Comparison of ENCODE assay signal across 8 cellular contexts in genomic region chr19:44499559-44499958, GRCh38. TPM values are rescaled to one million over a fixed set of nuclear protein-coding genes. Genes with fewer than 3 reads are reported as not detected.
DNase-seq lines count a peak whose midpoint lies in the region; ATAC-seq and TF ChIP-seq lines count a peak whose summit lies in the region.

No MANE protein-coding gene starts in this region.

- peak overlapping the region; percentile 96 for H3K4me3 Mint-ChIP-seq in GM23338

- H3K4me3 ChIP-seq in GM23338: peak overlapping the region; percentile 99
- peak overlapping the region; percentile 91 for H3K4me3 ChIP-seq in SU-DHL-6 (ENCODE audit: insufficient read depth, low read length, poor library complexity, severe bottlenecking)
- peak overlapping the region; percentile 86 to 95 for H3K4me3 ChIP-seq in gastroesophageal sphincter
- peak overlapping the region; percentile 99 to 100 (median 99) for H3K4me3 ChIP-seq in skeletal muscle tissue (ENCODE audit: low read length in 3 of 3)

- peak overlapping the region; percentile 82 for H3K27ac Mint-ChIP-seq in GM23338

- peaks cover 23% of the 10 kb centered on the region for H3K27me3 Mint-ChIP-seq in GM23338 (ENCODE audit: insufficient read depth, low read depth, poor library complexity)

- H3F3A ChIP-seq in GM23338 (replicated peaks; ENCODE audit: low read depth) (no peaks in the 10 kb centered on the region), SU-DHL-6 (ENCODE audit: insufficient read depth) (no peaks in the 10 kb centered on the region)

- no peaks in the 10 kb centered on the region for H3K27me3 ChIP-seq in GM23338 (ENCODE audit: insufficient read depth)
- H3K27me3 ChIP-seq in SU-DHL-6 (ENCODE audit: low read length): no peaks in the 10 kb centered on the region
- no peaks in the 10 kb centered on the region for H3K27me3 ChIP-seq in gastroesophageal sphincter
- H3K27me3 ChIP-seq in skeletal muscle tissue (ENCODE audit: control insufficient read depth in 3 of 3, insufficient read depth in 3 of 3, low read length in 3 of 3): no peaks in the 10 kb centered on the region

- TF ChIP-seq CTCF in GM23338 (conservative IDR thresholded peaks at IDR 0.05; ENCODE audit: low read depth in 2 of 2) (peak; percentile 39 to 57; a peak in 3 of 4 replicates), SU-DHL-6 (IDR thresholded peaks at IDR 0.05; ENCODE audit: insufficient read depth, low read length, poor library complexity, severe bottlenecking) (peak; percentile 21), gastroesophageal sphincter (IDR thresholded peaks at IDR 0.05) (no peak)

- H3K4me2 ChIP-seq in GM23338 (peak overlapping the region; percentile 98), SU-DHL-6 (ENCODE audit: low read depth, low read length, poor library complexity, severe bottlenecking) (peak overlapping the region; percentile 81)

- TF ChIP-seq POLR2A in gastroesophageal sphincter (IDR thresholded peaks at IDR 0.05): no peak

- H3K36me3 ChIP-seq in GM23338 (ENCODE audit: insufficient read depth) (peaks cover 18% of the 10 kb centered on the region), SU-DHL-6 (ENCODE audit: low read length) (peaks cover 41% of the 10 kb centered on the region), gastroesophageal sphincter (peaks cover 0 to 41% of the 10 kb centered on the region in 2 donors), skeletal muscle tissue (ENCODE audit: control insufficient read depth in 3 of 3, insufficient read depth in 3 of 3, low read length in 3 of 3) (peaks cover 32 to 41% (median 39%) of the 10 kb centered on the region in 3 donors)

- ATAC-seq in GM23338 (peak; percentile 32), gastroesophageal sphincter (no peak), HG03439 (IDR thresholded peaks at IDR 0.05; ENCODE audit: unreplicated experiment) (no peak)

- H3K36me3 Mint-ChIP-seq in GM23338 (ENCODE audit: low read depth): peaks cover 55% of the 10 kb centered on the region

- no peak for TF ChIP-seq EP300 in gastroesophageal sphincter (IDR thresholded peaks at IDR 0.05)

- H3K79me2 ChIP-seq in GM23338 (replicated peaks; ENCODE audit: insufficient read depth) (peaks cover 52% of the 10 kb centered on the region), SU-DHL-6 (ENCODE audit: insufficient read depth, low read length) (peaks cover 45% of the 10 kb centered on the region)

- 7 to 20% methylated on average over 1 to 4 of the region's 6 CpGs for WGBS in gastroesophageal sphincter (ENCODE audit: low coverage in 1 of 2), 2 donors

- H2AFZ ChIP-seq in GM23338 (peak overlapping the region; percentile 99), SU-DHL-6 (ENCODE audit: low read depth, low read length, severe bottlenecking) (peak overlapping the region; percentile 89)

- H4K20me1 ChIP-seq in GM23338 (replicated peaks; ENCODE audit: insufficient read depth) (no peaks in the 10 kb centered on the region; the same call in none of the 2 replicates), SU-DHL-6 (ENCODE audit: low read depth, low read length) (no peaks in the 10 kb centered on the region)

- H3K9me3 ChIP-seq in SU-DHL-6 (ENCODE audit: insufficient read depth, low read length): peaks cover 39% of the 10 kb centered on the region
- H3K9me3 ChIP-seq in gastroesophageal sphincter: peaks cover 0 to 47% (median 0%) of the 10 kb centered on the region in 3 donors
- H3K9me3 ChIP-seq in skeletal muscle tissue (ENCODE audit: control insufficient read depth in 3 of 3, low read length in 3 of 3): peaks cover 8 to 33% (median 29%) of the 10 kb centered on the region in 3 donors

- H3K4me1 ChIP-seq in GM23338 (ENCODE audit: insufficient read depth): no peaks in the 10 kb centered on the region
- H3K4me1 ChIP-seq in gastroesophageal sphincter: peaks cover 0 to 25% (median 9%) of the 10 kb centered on the region in 3 donors
- H3K4me1 ChIP-seq in skeletal muscle tissue (ENCODE audit: control insufficient read depth in 3 of 3, insufficient read depth in 3 of 3, low read length in 3 of 3): peaks cover 13 to 15% (median 15%) of the 10 kb centered on the region in 3 donors

- peak overlapping the region; percentile 84; the same call in 1 of the 2 replicates for H3K27ac ChIP-seq in GM23338 (ENCODE audit: low read depth)
- peak overlapping the region; percentile 72 for H3K27ac ChIP-seq in SU-DHL-6 (ENCODE audit: low read depth, low read length)
- H3K27ac ChIP-seq in gastroesophageal sphincter: peak overlapping the region in 3 of 4 donors; percentile 85 to 92 (median 88)
- H3K27ac ChIP-seq in skeletal muscle tissue (ENCODE audit: low read depth, low read length): no peak overlapping the region

- DNase-seq in GM23338 (ENCODE audit: low spot score) (peak; percentile 66), NCI-H2171 treated with DMSO at 0.1 percent for 48 hours (lab: John Stamatoyannopoulos, UW) (no peak), medulla oblongata (ENCODE audit: extremely low spot score) (no peak), NCI-H345 (lab: John Stamatoyannopoulos, UW) (no peak)

- H3K4me1 Mint-ChIP-seq in GM23338: peaks cover 11% of the 10 kb centered on the region

- peaks cover 75% of the 10 kb centered on the region for H3K9me3 Mint-ChIP-seq in GM23338

- H3K9ac ChIP-seq in SU-DHL-6 (ENCODE audit: low read length): peak overlapping the region; percentile 74
- peak overlapping the region; percentile 85 to 91 (median 88) for H3K9ac ChIP-seq in skeletal muscle tissue (ENCODE audit: low read depth in 1 of 3, low read length in 3 of 3)

- H3K9me2 ChIP-seq in GM23338 (ENCODE audit: insufficient read depth): no peaks in the 10 kb centered on the region; the same call in 1 of the 2 replicates
- no peaks in the 10 kb centered on the region for H3K9me2 ChIP-seq in SU-DHL-6 (replicated peaks; ENCODE audit: insufficient read depth, low read length)

TF ChIP-seq in GM23338, 12 proteins besides CTCF, POLR2A, EP300 and RAD21 (continues in another document):
- TF ChIP-seq ETS1 (IDR thresholded peaks at IDR 0.05): no peak
- TF ChIP-seq POLR2AphosphoS5 (IDR thresholded peaks at IDR 0.05; ENCODE audit: low read depth): no peak
- no peak for TF ChIP-seq STAT1 (IDR thresholded peaks at IDR 0.05; ENCODE audit: unreplicated experiment)
- no peak for TF ChIP-seq EZH2 (IDR thresholded peaks at IDR 0.05; ENCODE audit: low read depth, unreplicated experiment)

RNA-seq across cellular contexts. Expression of gene ZNF180, which starts 0.8 kb away (rescaled TPM):
- total RNA-seq in GM23338 (2014; rRNA removed; shearing (Covaris generic)): 10.5 and 10.6 TPM in 2 replicates
- polyA plus RNA-seq in GM23338 (2016; fragmentation: Nextera tagmentation; extraction: Ambion mirVana): 4.6 and 6.9 TPM in 2 replicates
- 10 to 100 TPM in 2 of 4 donors, 1 to 10 TPM in 2; 7.3 to 12.7 (median 9.3) TPM for total RNA-seq in gastroesophageal sphincter
- 5.7 TPM for total RNA-seq in skeletal muscle tissue

RNA-seq across cellular contexts. Expression of gene CEACAM20, which starts 29.9 kb away (rescaled TPM):
- not detected in 2 replicates for total RNA-seq in GM23338 (2014; rRNA removed; shearing (Covaris generic))
- polyA plus RNA-seq in GM23338 (2016; fragmentation: Nextera tagmentation; extraction: Ambion mirVana): not detected in 2 replicates
- not detected for total RNA-seq in gastroesophageal sphincter
- total RNA-seq in skeletal muscle tissue: not detected

RNA-seq across cellular contexts. Expression of gene ZNF229, which starts 51.3 kb away (rescaled TPM):
- total RNA-seq in GM23338 (2014; rRNA removed; shearing (Covaris generic)): 4.0 and 5.2 TPM in 2 replicates
- 2.6 and 3.4 TPM in 2 replicates for polyA plus RNA-seq in GM23338 (2016; fragmentation: Nextera tagmentation; extraction: Ambion mirVana)
- 1 to 10 TPM; 4.3 to 9.0 (median 5.3) TPM for total RNA-seq in gastroesophageal sphincter
- total RNA-seq in skeletal muscle tissue: 6.8 TPM

Comparison
In these comparisons a context has a peak if more than half of its experiments do, and no peak if none do; other contexts are left out.
1. CTCF ChIP-seq: peak in GM23338 (2 of 2) and SU-DHL-6 (single experiment); none in gastroesophageal sphincter (0 of 4).
2. Peak in every context shown above with its lines, with median percentiles within 50 percentile points of each other: H3K4me3 ChIP-seq.